ENCODE assay signal across 1 cellular context in the genomic region with DNA sequence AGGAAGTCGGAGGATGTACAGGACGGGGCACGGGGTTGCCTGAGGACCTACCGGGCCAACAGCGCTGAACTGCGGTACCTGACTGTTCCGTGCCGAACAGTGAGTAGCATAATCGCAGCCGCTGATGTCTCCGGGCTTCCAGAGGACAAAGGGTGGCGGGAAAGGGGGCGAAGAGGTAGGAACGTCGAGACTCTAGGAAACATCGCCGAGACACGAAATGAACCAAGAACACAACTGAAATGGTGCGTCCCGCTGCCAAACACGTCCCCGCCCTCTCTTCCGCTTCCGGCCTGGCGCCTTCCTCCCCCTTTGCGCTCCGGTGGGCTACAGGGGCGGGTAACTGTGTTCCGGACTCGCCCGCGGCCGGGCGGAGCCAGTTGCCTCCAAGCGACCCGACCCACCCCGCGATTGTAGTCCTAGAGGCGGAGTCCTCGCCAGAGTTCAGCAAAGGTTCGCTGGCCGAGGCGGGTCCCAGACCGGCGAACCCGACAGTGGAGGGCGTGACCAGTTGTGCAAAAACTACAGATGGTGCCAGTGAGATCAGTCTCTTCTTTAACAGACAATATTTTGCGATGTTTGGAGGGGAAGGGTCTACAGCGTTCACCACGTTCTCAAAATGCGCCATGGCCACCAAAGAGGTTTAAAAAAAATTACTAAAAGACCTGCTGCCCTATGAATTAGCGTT.
TF ChIP-seq lines count a peak whose summit lies in the region.

A gene (minus strand): TSS at position 257 of the 685 bp plus-strand sequence. CDS start 54 bp downstream, at position 203.

TF ChIP-seq in K562, 482 proteins besides CTCF, POLR2A, EP300 and RAD21 (continued from another document and continues in another):
- TF ChIP-seq, protein P1, sequence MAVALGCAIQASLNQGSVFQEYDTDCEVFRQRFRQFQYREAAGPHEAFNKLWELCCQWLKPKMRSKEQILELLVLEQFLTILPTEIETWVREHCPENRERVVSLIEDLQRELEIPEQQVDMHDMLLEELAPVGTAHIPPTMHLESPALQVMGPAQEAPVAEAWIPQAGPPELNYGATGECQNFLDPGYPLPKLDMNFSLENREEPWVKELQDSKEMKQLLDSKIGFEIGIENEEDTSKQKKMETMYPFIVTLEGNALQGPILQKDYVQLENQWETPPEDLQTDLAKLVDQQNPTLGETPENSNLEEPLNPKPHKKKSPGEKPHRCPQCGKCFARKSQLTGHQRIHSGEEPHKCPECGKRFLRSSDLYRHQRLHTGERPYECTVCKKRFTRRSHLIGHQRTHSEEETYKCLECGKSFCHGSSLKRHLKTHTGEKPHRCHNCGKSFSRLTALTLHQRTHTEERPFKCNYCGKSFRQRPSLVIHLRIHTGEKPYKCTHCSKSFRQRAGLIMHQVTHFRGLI (CRISPR knock-in tag; IDR thresholded peaks at IDR 0.05) = no peak
- TF ChIP-seq, protein P2, sequence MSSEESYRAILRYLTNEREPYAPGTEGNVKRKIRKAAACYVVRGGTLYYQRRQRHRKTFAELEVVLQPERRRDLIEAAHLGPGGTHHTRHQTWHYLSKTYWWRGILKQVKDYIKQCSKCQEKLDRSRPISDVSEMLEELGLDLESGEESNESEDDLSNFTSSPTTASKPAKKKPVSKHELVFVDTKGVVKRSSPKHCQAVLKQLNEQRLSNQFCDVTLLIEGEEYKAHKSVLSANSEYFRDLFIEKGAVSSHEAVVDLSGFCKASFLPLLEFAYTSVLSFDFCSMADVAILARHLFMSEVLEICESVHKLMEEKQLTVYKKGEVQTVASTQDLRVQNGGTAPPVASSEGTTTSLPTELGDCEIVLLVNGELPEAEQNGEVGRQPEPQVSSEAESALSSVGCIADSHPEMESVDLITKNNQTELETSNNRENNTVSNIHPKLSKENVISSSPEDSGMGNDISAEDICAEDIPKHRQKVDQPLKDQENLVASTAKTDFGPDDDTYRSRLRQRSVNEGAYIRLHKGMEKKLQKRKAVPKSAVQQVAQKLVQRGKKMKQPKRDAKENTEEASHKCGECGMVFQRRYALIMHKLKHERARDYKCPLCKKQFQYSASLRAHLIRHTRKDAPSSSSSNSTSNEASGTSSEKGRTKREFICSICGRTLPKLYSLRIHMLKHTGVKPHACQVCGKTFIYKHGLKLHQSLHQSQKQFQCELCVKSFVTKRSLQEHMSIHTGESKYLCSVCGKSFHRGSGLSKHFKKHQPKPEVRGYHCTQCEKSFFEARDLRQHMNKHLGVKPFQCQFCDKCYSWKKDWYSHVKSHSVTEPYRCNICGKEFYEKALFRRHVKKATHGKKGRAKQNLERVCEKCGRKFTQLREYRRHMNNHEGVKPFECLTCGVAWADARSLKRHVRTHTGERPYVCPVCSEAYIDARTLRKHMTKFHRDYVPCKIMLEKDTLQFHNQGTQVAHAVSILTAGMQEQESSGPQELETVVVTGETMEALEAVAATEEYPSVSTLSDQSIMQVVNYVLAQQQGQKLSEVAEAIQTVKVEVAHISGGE (CRISPR knock-in tag; IDR thresholded peaks at IDR 0.05) = peak; percentile 99 to 100 (median 99)
- TF ChIP-seq NRF1 (conservative IDR thresholded peaks at IDR 0.05 in 1 of 2, IDR thresholded peaks at IDR 0.05 in 1 of 2) = peak; percentile 28 to 31; a peak in 1 of 4 replicates
- TF ChIP-seq, protein P3, sequence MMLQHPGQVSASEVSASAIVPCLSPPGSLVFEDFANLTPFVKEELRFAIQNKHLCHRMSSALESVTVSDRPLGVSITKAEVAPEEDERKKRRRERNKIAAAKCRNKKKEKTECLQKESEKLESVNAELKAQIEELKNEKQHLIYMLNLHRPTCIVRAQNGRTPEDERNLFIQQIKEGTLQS (IDR thresholded peaks at IDR 0.05) = peak; percentile 8; the same call in 1 of the 2 replicates
- TF ChIP-seq, protein P3 (CRISPR knock-in tag; conservative IDR thresholded peaks at IDR 0.05) = no peak
- TF ChIP-seq TGIF2 (CRISPR knock-in tag; IDR thresholded peaks at IDR 0.05) = no peak
- TF ChIP-seq BRF1 (IDR thresholded peaks at IDR 0.05; ENCODE audit: borderline replicate concordance, extremely low read depth, insufficient read length) = no peak
- no peak for TF ChIP-seq TEAD4 (IDR thresholded peaks at IDR 0.05; ENCODE audit: low read length)
- TF ChIP-seq TEAD4 (CRISPR knock-in tag; IDR thresholded peaks at IDR 0.05; ENCODE audit: borderline replicate concordance) = no peak
- TF ChIP-seq DNMT1 (IDR thresholded peaks at IDR 0.05) = no peak
- TF ChIP-seq NR4A1 (CRISPR knock-in tag; IDR thresholded peaks at IDR 0.05) = 0 out of 2 replicates have a peak, but pooled peaks have one; percentile 31
- TF ChIP-seq NR4A1 (tag; IDR thresholded peaks at IDR 0.05) = no peak
- no peak for TF ChIP-seq ZKSCAN3 (CRISPR knock-in tag; IDR thresholded peaks at IDR 0.05)
- peak; percentile 77 for TF ChIP-seq CCNT2 (IDR thresholded peaks at IDR 0.05; ENCODE audit: borderline replicate concordance, extremely low read depth, insufficient read length, low read depth, low read length)
- TF ChIP-seq NFATC3 (IDR thresholded peaks at IDR 0.05) = peak; percentile 95
- TF ChIP-seq OTX1 (CRISPR knock-in tag; IDR thresholded peaks at IDR 0.05) = no peak
- TF ChIP-seq SRSF1 (IDR thresholded peaks at IDR 0.05; ENCODE audit: low read depth, low read length) = no peak
- no peak for TF ChIP-seq PRMT5 (CRISPR knock-in tag; IDR thresholded peaks at IDR 0.05)
- TF ChIP-seq, protein P4, sequence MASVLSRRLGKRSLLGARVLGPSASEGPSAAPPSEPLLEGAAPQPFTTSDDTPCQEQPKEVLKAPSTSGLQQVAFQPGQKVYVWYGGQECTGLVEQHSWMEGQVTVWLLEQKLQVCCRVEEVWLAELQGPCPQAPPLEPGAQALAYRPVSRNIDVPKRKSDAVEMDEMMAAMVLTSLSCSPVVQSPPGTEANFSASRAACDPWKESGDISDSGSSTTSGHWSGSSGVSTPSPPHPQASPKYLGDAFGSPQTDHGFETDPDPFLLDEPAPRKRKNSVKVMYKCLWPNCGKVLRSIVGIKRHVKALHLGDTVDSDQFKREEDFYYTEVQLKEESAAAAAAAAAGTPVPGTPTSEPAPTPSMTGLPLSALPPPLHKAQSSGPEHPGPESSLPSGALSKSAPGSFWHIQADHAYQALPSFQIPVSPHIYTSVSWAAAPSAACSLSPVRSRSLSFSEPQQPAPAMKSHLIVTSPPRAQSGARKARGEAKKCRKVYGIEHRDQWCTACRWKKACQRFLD (CRISPR knock-in tag; IDR thresholded peaks at IDR 0.05) = no peak
- TF ChIP-seq ZNF133 (CRISPR knock-in tag; IDR thresholded peaks at IDR 0.05) = no peak
- 0 out of 2 replicates have a peak, but pooled peaks have one; percentile 17 for TF ChIP-seq LARP7 (IDR thresholded peaks at IDR 0.05)
- TF ChIP-seq EP400 (IDR thresholded peaks at IDR 0.05) = peak; percentile 80
- TF ChIP-seq SMAD3 (CRISPR knock-in tag; conservative IDR thresholded peaks at IDR 0.05) = no peak
- TF ChIP-seq, protein P5, sequence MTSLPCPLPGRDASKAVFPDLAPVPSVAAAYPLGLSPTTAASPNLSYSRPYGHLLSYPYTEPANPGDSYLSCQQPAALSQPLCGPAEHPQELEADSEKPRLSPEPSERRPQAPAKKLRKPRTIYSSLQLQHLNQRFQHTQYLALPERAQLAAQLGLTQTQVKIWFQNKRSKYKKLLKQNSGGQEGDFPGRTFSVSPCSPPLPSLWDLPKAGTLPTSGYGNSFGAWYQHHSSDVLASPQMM (CRISPR knock-in tag; IDR thresholded peaks at IDR 0.05) = no peak
- TF ChIP-seq ZNF79 (CRISPR knock-in tag; IDR thresholded peaks at IDR 0.05; ENCODE audit: low read depth) = no peak
- TF ChIP-seq POLR2B (IDR thresholded peaks at IDR 0.05; ENCODE audit: low read depth, partially characterized antibody) = peak; percentile 84
- TF ChIP-seq ZC3H8 (IDR thresholded peaks at IDR 0.05) = no peak
- TF ChIP-seq ARID1B (IDR thresholded peaks at IDR 0.05) = no peak; the same call in 1 of the 2 replicates
- TF ChIP-seq, protein P6, sequence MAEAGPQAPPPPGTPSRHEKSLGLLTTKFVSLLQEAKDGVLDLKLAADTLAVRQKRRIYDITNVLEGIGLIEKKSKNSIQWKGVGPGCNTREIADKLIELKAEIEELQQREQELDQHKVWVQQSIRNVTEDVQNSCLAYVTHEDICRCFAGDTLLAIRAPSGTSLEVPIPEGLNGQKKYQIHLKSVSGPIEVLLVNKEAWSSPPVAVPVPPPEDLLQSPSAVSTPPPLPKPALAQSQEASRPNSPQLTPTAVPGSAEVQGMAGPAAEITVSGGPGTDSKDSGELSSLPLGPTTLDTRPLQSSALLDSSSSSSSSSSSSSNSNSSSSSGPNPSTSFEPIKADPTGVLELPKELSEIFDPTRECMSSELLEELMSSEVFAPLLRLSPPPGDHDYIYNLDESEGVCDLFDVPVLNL (CRISPR knock-in tag; IDR thresholded peaks at IDR 0.05; ENCODE audit: low read depth) = 0 out of 2 replicates have a peak, but pooled peaks have one; percentile 15
- no peak for TF ChIP-seq TFAM (CRISPR knock-in tag; conservative IDR thresholded peaks at IDR 0.05)
- TF ChIP-seq SAP30 (IDR thresholded peaks at IDR 0.05; ENCODE audit: borderline replicate concordance, insufficient read depth, low read depth, low read length, poor library complexity, severe bottlenecking) = no peak
- TF ChIP-seq FOXK2 (conservative IDR thresholded peaks at IDR 0.05 in 1 of 2, IDR thresholded peaks at IDR 0.05 in 1 of 2; ENCODE audit: low read depth in 2 of 2) = peak; percentile 78 to 87
- TF ChIP-seq NFE2 (IDR thresholded peaks at IDR 0.05; ENCODE audit: low read depth) = no peak
- TF ChIP-seq U2AF1 (optimal IDR thresholded peaks at IDR 0.05; ENCODE audit: low read depth, low read length) = no peak
- peak; percentile 71; the same call in 1 of the 2 replicates for TF ChIP-seq ZZZ3 (IDR thresholded peaks at IDR 0.05)
- TF ChIP-seq, protein P7, sequence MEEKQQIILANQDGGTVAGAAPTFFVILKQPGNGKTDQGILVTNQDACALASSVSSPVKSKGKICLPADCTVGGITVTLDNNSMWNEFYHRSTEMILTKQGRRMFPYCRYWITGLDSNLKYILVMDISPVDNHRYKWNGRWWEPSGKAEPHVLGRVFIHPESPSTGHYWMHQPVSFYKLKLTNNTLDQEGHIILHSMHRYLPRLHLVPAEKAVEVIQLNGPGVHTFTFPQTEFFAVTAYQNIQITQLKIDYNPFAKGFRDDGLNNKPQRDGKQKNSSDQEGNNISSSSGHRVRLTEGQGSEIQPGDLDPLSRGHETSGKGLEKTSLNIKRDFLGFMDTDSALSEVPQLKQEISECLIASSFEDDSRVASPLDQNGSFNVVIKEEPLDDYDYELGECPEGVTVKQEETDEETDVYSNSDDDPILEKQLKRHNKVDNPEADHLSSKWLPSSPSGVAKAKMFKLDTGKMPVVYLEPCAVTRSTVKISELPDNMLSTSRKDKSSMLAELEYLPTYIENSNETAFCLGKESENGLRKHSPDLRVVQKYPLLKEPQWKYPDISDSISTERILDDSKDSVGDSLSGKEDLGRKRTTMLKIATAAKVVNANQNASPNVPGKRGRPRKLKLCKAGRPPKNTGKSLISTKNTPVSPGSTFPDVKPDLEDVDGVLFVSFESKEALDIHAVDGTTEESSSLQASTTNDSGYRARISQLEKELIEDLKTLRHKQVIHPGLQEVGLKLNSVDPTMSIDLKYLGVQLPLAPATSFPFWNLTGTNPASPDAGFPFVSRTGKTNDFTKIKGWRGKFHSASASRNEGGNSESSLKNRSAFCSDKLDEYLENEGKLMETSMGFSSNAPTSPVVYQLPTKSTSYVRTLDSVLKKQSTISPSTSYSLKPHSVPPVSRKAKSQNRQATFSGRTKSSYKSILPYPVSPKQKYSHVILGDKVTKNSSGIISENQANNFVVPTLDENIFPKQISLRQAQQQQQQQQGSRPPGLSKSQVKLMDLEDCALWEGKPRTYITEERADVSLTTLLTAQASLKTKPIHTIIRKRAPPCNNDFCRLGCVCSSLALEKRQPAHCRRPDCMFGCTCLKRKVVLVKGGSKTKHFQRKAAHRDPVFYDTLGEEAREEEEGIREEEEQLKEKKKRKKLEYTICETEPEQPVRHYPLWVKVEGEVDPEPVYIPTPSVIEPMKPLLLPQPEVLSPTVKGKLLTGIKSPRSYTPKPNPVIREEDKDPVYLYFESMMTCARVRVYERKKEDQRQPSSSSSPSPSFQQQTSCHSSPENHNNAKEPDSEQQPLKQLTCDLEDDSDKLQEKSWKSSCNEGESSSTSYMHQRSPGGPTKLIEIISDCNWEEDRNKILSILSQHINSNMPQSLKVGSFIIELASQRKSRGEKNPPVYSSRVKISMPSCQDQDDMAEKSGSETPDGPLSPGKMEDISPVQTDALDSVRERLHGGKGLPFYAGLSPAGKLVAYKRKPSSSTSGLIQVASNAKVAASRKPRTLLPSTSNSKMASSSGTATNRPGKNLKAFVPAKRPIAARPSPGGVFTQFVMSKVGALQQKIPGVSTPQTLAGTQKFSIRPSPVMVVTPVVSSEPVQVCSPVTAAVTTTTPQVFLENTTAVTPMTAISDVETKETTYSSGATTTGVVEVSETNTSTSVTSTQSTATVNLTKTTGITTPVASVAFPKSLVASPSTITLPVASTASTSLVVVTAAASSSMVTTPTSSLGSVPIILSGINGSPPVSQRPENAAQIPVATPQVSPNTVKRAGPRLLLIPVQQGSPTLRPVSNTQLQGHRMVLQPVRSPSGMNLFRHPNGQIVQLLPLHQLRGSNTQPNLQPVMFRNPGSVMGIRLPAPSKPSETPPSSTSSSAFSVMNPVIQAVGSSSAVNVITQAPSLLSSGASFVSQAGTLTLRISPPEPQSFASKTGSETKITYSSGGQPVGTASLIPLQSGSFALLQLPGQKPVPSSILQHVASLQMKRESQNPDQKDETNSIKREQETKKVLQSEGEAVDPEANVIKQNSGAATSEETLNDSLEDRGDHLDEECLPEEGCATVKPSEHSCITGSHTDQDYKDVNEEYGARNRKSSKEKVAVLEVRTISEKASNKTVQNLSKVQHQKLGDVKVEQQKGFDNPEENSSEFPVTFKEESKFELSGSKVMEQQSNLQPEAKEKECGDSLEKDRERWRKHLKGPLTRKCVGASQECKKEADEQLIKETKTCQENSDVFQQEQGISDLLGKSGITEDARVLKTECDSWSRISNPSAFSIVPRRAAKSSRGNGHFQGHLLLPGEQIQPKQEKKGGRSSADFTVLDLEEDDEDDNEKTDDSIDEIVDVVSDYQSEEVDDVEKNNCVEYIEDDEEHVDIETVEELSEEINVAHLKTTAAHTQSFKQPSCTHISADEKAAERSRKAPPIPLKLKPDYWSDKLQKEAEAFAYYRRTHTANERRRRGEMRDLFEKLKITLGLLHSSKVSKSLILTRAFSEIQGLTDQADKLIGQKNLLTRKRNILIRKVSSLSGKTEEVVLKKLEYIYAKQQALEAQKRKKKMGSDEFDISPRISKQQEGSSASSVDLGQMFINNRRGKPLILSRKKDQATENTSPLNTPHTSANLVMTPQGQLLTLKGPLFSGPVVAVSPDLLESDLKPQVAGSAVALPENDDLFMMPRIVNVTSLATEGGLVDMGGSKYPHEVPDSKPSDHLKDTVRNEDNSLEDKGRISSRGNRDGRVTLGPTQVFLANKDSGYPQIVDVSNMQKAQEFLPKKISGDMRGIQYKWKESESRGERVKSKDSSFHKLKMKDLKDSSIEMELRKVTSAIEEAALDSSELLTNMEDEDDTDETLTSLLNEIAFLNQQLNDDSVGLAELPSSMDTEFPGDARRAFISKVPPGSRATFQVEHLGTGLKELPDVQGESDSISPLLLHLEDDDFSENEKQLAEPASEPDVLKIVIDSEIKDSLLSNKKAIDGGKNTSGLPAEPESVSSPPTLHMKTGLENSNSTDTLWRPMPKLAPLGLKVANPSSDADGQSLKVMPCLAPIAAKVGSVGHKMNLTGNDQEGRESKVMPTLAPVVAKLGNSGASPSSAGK (IDR thresholded peaks at IDR 0.05) = no peak
